ENCODE assay signal across 18 cellular contexts in the genomic region with DNA sequence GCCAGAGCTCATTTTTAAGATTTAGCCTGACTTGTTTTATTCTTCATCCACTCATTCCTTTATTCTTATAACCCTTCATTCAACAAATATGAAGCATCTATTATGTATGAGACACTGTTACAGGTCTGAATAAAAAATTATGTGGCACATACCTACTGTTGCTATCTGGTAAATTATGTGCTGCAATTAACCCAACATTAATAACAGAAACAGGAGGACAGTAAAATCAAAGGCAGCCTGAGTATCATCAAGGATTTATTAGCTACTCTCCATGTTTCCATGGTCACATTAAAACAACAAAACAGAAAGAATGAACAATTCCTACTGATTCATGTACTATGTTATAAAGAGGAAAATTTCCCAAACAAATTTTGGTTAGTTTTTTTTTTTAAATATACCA.
"Had no signal": no experiment of that assay in that cellular context is flagged by ENCODE, and none has a peak within 500 bp of the region (broad histone marks: within the 10 kb centered on the region; RNA-seq: fewer than 3 reads in every experiment).

No MANE protein-coding gene starts in this region.

- H3K4me1 Mint-ChIP-seq: immature natural killer cell had no signal

- ATAC-seq: gastroesophageal sphincter; left cardiac atrium; mucosa of descending colon; naive thymus-derived CD8-positive, alpha-beta T cell; right cardiac atrium had no signal

- H3K4me3 ChIP-seq: esophagus muscularis mucosa, gastroesophageal sphincter, mucosa of descending colon, ovary had no signal

- H3K27ac ChIP-seq: epithelial cell of prostate, esophagus muscularis mucosa, gastroesophageal sphincter, ovary had no signal

- H3K27ac Mint-ChIP-seq: immature natural killer cell; naive thymus-derived CD8-positive, alpha-beta T cell; progenitor cell of endocrine pancreas had no signal

- H3K36me3 ChIP-seq: esophagus muscularis mucosa, gastroesophageal sphincter, ovary had no signal

- H3K27me3 Mint-ChIP-seq: progenitor cell of endocrine pancreas had no signal

- H3K27me3 ChIP-seq: esophagus muscularis mucosa, gastroesophageal sphincter, ovary had no signal

- H3K9me3 Mint-ChIP-seq: immature natural killer cell; naive thymus-derived CD8-positive, alpha-beta T cell; neural crest cell had no signal

- H3K9me3 ChIP-seq: esophagus muscularis mucosa, gastroesophageal sphincter, mucosa of descending colon, ovary had no signal

- H3K4me3 Mint-ChIP-seq: immature natural killer cell; naive thymus-derived CD8-positive, alpha-beta T cell; neural crest cell had no signal

- DNase-seq: cortex of kidney; effector memory CD4-positive, alpha-beta T cell; immature natural killer cell; left cardiac atrium; mucosa of descending colon; naive thymus-derived CD8-positive, alpha-beta T cell; ovary; right cardiac atrium; small intestine; stimulated activated CD4-positive, alpha-beta T cell treated with anti-CD3 and anti-CD28 coated beads, Interleukin-12 subunit alpha, Interleukin-12 subunit beta, amount 100 ng/mL, for 4 hours; stimulated activated CD4-positive, alpha-beta T cell treated with anti-CD3 and anti-CD28 coated beads, Interleukin-2, amount 100 ng/mL, for 48 hours; stimulated activated naive CD4-positive, alpha-beta T cell treated with Interleukin-2 at 50 U/mL for 16 hours; trophoblast cell had no signal
